19 cellular contexts compared by ENCODE assay signal in the genomic region with DNA sequence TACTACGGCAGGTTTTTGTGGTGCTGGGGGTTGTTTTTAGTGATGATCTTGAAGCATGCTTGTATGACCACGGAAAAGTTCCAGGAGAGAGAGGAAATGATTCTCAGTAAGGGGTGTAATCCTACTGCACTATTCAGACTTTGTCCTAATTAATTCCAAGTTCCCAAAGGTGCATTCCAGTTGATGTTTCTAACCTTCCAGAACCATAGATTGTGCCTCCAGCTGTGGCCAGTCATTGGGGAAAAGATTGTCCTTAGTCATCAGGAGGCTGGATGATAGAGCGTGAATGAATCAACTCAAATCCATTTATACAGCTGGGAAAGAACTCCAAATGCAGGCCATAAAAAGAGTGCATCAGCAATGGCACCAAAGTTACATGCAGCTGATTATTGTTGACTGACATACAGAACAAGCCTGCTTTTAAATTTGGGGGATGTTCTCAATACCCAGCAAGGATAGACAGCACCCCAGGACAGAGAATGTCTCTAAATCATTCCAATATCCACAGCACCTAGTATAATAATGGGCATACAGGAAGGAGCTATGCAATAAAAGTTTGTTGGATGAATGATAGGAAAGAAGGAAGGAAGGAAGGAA. TPM values are rescaled to one million over a fixed set of nuclear protein-coding genes. Genes with fewer than 3 reads are reported as not detected.
"Had no signal": no experiment of that assay in that cellular context is flagged by ENCODE, and none has a peak within 500 bp of the region (broad histone marks: within the 10 kb centered on the region; RNA-seq: fewer than 3 reads in every experiment).

No MANE protein-coding gene starts in this region.

- H3K9me3 ChIP-seq: upper lobe of left lung had no signal

- H3K4me1 ChIP-seq: neural progenitor cell, upper lobe of left lung had no signal

- ATAC-seq: activated CD8-positive, alpha-beta T cell treated with anti-CD3 and anti-CD28 coated beads for 36 hours; naive thymus-derived CD4-positive, alpha-beta T cell had no signal

- H3K4me3 ChIP-seq: neural progenitor cell, upper lobe of left lung had no signal

- H3K27me3 ChIP-seq: neural progenitor cell, upper lobe of left lung had no signal

- H3K9ac ChIP-seq: neural progenitor cell had no signal

- H3K36me3 ChIP-seq: neural progenitor cell, upper lobe of left lung had no signal

- H3K4me2 ChIP-seq: neural progenitor cell had no signal

- DNase-seq: activated CD4-positive, alpha-beta T cell treated with anti-CD3 and anti-CD28 coated beads, Interleukin-2, amount 10 ng/mL, durations not matched to agents 24 days and 14 days; activated CD4-positive, CD25-positive, alpha-beta regulatory T cell; activated CD8-positive, alpha-beta T cell treated with anti-CD3 and anti-CD28 coated beads for 36 hours; activated gamma-delta T cell treated with Interleukin-2 at 50 U/mL for 16 hours; aorta; caudate nucleus; dermis blood vessel endothelial cell; effector memory CD4-positive, alpha-beta T cell; hippocampal formation; naive thymus-derived CD4-positive, alpha-beta T cell; posterior cingulate gyrus; retina; stimulated activated CD4-positive, alpha-beta T cell treated with anti-CD3 and anti-CD28 coated beads, Interleukin-4, amount 100 ng/mL, for 24 hours; stimulated activated naive CD4-positive, alpha-beta T cell treated with Interleukin-2 at 50 U/mL for 16 hours; T-helper 9 cell; upper lobe of left lung had no signal

- H2AFZ ChIP-seq: neural progenitor cell had no signal

- H3K27ac ChIP-seq: neural progenitor cell, upper lobe of left lung had no signal

RNA-seq across cellular contexts. Expression of gene PKHD1, which starts 27.8 kb away (rescaled TPM):
- total RNA-seq: activated CD4-positive, alpha-beta T cell treated with anti-CD3 and anti-CD28 coated beads, Interleukin-2, amount 10 ng/mL, durations not matched to agents 24 days and 14 days; activated CD8-positive, alpha-beta T cell treated with anti-CD3 and anti-CD28 coated beads for 36 hours; frontal cortex; naive thymus-derived CD4-positive, alpha-beta T cell; T-helper 1 cell treated with Interleukin-12 subunit alpha and Interleukin-12 subunit beta and Interleukin-4 antibody, amounts not matched to agents 30 ng/mL and 1 ng/mL, for 36 hours had no signal
- polyA plus RNA-seq: aorta; naive thymus-derived CD4-positive, alpha-beta T cell had no signal
